ENCODE assay signal across 19 cellular contexts in the genomic region with DNA sequence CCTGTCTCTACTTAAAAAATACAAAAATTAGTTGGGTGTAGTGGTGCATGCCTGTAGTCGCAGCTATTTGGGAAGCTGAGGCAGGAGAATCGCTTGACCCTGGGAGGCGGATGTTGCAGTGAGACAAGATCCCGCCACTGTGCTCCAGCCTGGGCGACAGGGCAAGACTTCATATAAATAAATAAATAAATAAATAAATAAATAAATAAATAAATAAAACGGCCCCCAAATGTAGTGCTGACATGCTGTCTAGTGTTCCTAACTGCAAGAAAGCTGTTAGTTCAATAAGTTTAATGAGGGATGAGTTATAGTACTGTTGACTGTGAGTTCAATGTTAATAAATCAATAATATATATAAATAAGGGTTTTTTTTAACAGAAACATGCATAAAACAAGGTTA.
"Had no signal": no experiment of that assay in that cellular context is flagged by ENCODE, and none has a peak within 500 bp of the region (broad histone marks: within the 10 kb centered on the region; RNA-seq: fewer than 3 reads in every experiment).

No MANE protein-coding gene starts in this region.

- H3K4me1 Mint-ChIP-seq: neural crest cell had no signal

- H3K9me3 ChIP-seq: stomach, thoracic aorta, transverse colon had no signal

- H3K4me3 Mint-ChIP-seq: neural crest cell had no signal

- DNase-seq: effector CD4-positive, alpha-beta T cell; foreskin melanocyte; head of caudate nucleus; left colon; left ventricle myocardium superior; mesenchymal stem cell; midbrain; posterior cingulate gyrus; stimulated activated CD4-positive, alpha-beta T cell treated with anti-CD3 and anti-CD28 coated beads, Interleukin-2, amount 100 ng/mL, for 24 hours; stimulated activated naive CD4-positive, alpha-beta T cell; stomach; substantia nigra; transverse colon had no signal

- H3K36me3 ChIP-seq: stomach, thoracic aorta, transverse colon had no signal

- ATAC-seq: left colon, left ventricle myocardium superior, sciatic nerve had no signal

- H3K27me3 ChIP-seq: hepatocyte, stomach, transverse colon had no signal

- H3K4me3 ChIP-seq: coronary artery, hepatocyte, lung, stomach, thoracic aorta, transverse colon had no signal

- H3K27ac ChIP-seq: coronary artery, hepatocyte, stomach, thoracic aorta, transverse colon had no signal
